Comparison of ENCODE assay signal across 16 cellular contexts in the genomic region with DNA sequence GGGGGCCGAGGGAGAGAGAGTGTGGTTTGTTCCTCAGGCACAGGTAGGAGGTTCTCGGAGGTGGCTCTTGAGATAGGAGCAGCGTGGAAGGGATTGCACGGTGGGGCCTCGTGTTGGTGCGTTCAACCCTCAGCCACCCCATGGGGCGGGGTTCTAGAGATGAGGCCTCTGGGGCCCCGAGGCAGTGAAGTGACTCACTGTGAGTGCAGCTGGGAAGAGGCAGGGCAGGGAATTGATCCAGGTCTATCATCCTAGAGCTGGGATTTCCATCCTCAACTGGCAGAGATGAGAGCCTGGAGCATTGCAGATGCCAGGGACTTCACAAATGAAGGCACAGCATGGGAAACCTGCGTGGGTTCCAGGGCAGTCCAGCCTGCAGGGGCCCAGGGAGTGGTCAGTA. TPM values are rescaled to one million over a fixed set of nuclear protein-coding genes. Genes with fewer than 3 reads are reported as not detected.
DNase-seq lines count a peak whose midpoint lies in the region; ATAC-seq and TF ChIP-seq lines count a peak whose summit lies in the region.
"Had no signal": no experiment of that assay in that cellular context is flagged by ENCODE, and none has a peak within 500 bp of the region (broad histone marks: within the 10 kb centered on the region; RNA-seq: fewer than 3 reads in every experiment).

No MANE protein-coding gene starts in this region.

- H3K27me3 Mint-ChIP-seq in neural progenitor cell (ENCODE audit: insufficient read depth, low read depth) = peaks cover 4% of the 10 kb centered on the region
- H3K27me3 Mint-ChIP-seq: activated CD8-positive, alpha-beta memory T cell treated with anti-CD3 and anti-CD28 coated beads, Interleukin-2, amount 10 ng/mL, durations not matched to agents 7 days and 5 days; stimulated activated naive CD8-positive, alpha-beta T cell treated with anti-CD3 and anti-CD28 coated beads, Interleukin-15, Interleukin-2, amounts not matched to agents 100 ng/mL and 50 ng/mL, for 24 hours had no signal

- peak overlapping the region; percentile 92 for H3K27ac Mint-ChIP-seq in neural progenitor cell
- H3K27ac Mint-ChIP-seq: activated CD8-positive, alpha-beta memory T cell treated with anti-CD3 and anti-CD28 coated beads, Interleukin-2, amount 10 ng/mL, durations not matched to agents 7 days and 5 days; natural killer cell; stimulated activated naive CD8-positive, alpha-beta T cell treated with anti-CD3 and anti-CD28 coated beads, Interleukin-15, Interleukin-2, amounts not matched to agents 100 ng/mL and 50 ng/mL, for 24 hours had no signal

- H3K4me2 ChIP-seq in BLaER1 = no peak overlapping the region
- no peak overlapping the region for H3K4me2 ChIP-seq in neural progenitor cell

- H3K27ac ChIP-seq in BLaER1 (peak overlapping the region; percentile 100), neural progenitor cell (no peak overlapping the region), sigmoid colon (no peak overlapping the region)

- no peak overlapping the region for H3K4me3 Mint-ChIP-seq in neural progenitor cell
- H3K4me3 Mint-ChIP-seq: activated CD8-positive, alpha-beta memory T cell treated with anti-CD3 and anti-CD28 coated beads, Interleukin-2, amount 10 ng/mL, durations not matched to agents 7 days and 5 days; natural killer cell; stimulated activated naive CD8-positive, alpha-beta T cell treated with anti-CD3 and anti-CD28 coated beads, Interleukin-15, Interleukin-2, amounts not matched to agents 100 ng/mL and 50 ng/mL, for 24 hours had no signal

- intact Hi-C loops in sigmoid colon (cut with DNase I) = no loop called here

- TF ChIP-seq EP300 in sigmoid colon (IDR thresholded peaks at IDR 0.05) = no peak

- no peak for ATAC-seq in HG03378 (IDR thresholded peaks at IDR 0.05; ENCODE audit: unreplicated experiment)
- ATAC-seq: activated CD8-positive, alpha-beta memory T cell treated with anti-CD3 and anti-CD28 coated beads, Interleukin-2, amount 10 ng/mL, durations not matched to agents 7 days and 5 days; natural killer cell had no signal

- H3K4me1 Mint-ChIP-seq in neural progenitor cell = peaks cover 12% of the 10 kb centered on the region

- H3K4me1 ChIP-seq in BLaER1 = peaks cover 78% of the 10 kb centered on the region
- peaks cover 4% of the 10 kb centered on the region for H3K4me1 ChIP-seq in neural progenitor cell
- H3K4me1 ChIP-seq in sigmoid colon = peaks cover 0 to 23% (median 19%) of the 10 kb centered on the region in 4 donors

- WGBS in sigmoid colon, 2 donors = 76 to 78% methylated on average over 9 of the region's 9 CpGs

- TF ChIP-seq CTCF in choroid plexus epithelial cell (conservative IDR thresholded peaks at IDR 0.05; ENCODE audit: low read depth, low read length) = no peak
- TF ChIP-seq CTCF in neural progenitor cell (IDR thresholded peaks at IDR 0.05) = no peak
- no peak for TF ChIP-seq CTCF in sigmoid colon (IDR thresholded peaks at IDR 0.05)

- H2AFZ ChIP-seq in neural progenitor cell (replicated peaks) = no peak overlapping the region

- H3F3A ChIP-seq in neural progenitor cell (ENCODE audit: low read depth) = peaks cover 5% of the 10 kb centered on the region

- peaks cover 52% of the 10 kb centered on the region for H3K36me3 ChIP-seq in BLaER1
- H3K36me3 ChIP-seq in MG63 = no peaks in the 10 kb centered on the region
- H3K36me3 ChIP-seq in neural progenitor cell = no peaks in the 10 kb centered on the region
- no peaks in the 10 kb centered on the region for H3K36me3 ChIP-seq in sigmoid colon

- H3K9me3 ChIP-seq in BLaER1 (no peaks in the 10 kb centered on the region), MG63 (no peaks in the 10 kb centered on the region), neural progenitor cell (ENCODE audit: low read depth) (no peaks in the 10 kb centered on the region), sigmoid colon (no peaks in the 10 kb centered on the region)

- no peaks in the 10 kb centered on the region for H3K9me3 Mint-ChIP-seq in neural progenitor cell
- H3K9me3 Mint-ChIP-seq: natural killer cell; stimulated activated naive CD8-positive, alpha-beta T cell treated with anti-CD3 and anti-CD28 coated beads, Interleukin-15, Interleukin-2, amounts not matched to agents 100 ng/mL and 50 ng/mL, for 24 hours had no signal

- H3K4me3 ChIP-seq in BLaER1 (no peak overlapping the region), MG63 (no peak overlapping the region), choroid plexus epithelial cell (ENCODE audit: low read depth, low read length) (no peak overlapping the region), neural progenitor cell (no peak overlapping the region), sigmoid colon (no peak overlapping the region)

- TF ChIP-seq POLR2A in sigmoid colon (IDR thresholded peaks at IDR 0.05) = no peak

- H3K79me2 ChIP-seq in neural progenitor cell (ENCODE audit: low read depth) = no peaks in the 10 kb centered on the region

- peak overlapping the region; percentile 6; the same call in 1 of the 2 replicates for H3K9ac ChIP-seq in BLaER1
- no peak overlapping the region for H3K9ac ChIP-seq in neural progenitor cell

- H3K27me3 ChIP-seq in BLaER1 = no peaks in the 10 kb centered on the region
- H3K27me3 ChIP-seq in MG63 = no peaks in the 10 kb centered on the region
- H3K27me3 ChIP-seq in neural progenitor cell = no peaks in the 10 kb centered on the region
- no peaks in the 10 kb centered on the region for H3K27me3 ChIP-seq in sigmoid colon

- H4K20me1 ChIP-seq in BLaER1 (no peaks in the 10 kb centered on the region), neural progenitor cell (ENCODE audit: low read depth) (no peaks in the 10 kb centered on the region)

- H3K36me3 Mint-ChIP-seq in neural progenitor cell = no peaks in the 10 kb centered on the region
- H3K36me3 Mint-ChIP-seq: activated CD8-positive, alpha-beta memory T cell treated with anti-CD3 and anti-CD28 coated beads, Interleukin-2, amount 10 ng/mL, durations not matched to agents 7 days and 5 days; natural killer cell had no signal

- DNase-seq in MG63 (peak; percentile 86), choroid plexus epithelial cell (ENCODE audit: low read depth) (peak; percentile 31), neural progenitor cell (ENCODE audit: low spot score) (no peak), sigmoid colon (no peak), NCI-H1105 (lab: John Stamatoyannopoulos, UW) (no peak), NCI-H82 (lab: John Stamatoyannopoulos, UW) (no peak)
- DNase-seq: activated CD8-positive, alpha-beta memory T cell treated with anti-CD3 and anti-CD28 coated beads, Interleukin-2, amount 10 ng/mL, durations not matched to agents 7 days and 5 days; kidney glomerular epithelial cell; natural killer cell; NCI-H1105 treated with DMSO at 0.1 percent for 48 hours; NK-92 treated with Interleukin-12 subunit alpha and Interleukin-12 subunit beta, amount 100 ng/mL, for 24 hours; T-helper 2 cell had no signal

RNA-seq across cellular contexts. Expression of gene SMARCB1, which starts 5.2 kb away (rescaled TPM):
- 70.8 and 109 TPM in 2 replicates for total RNA-seq in MG63 (2014; rRNA removed; shearing (Covaris generic); ENCODE audit: low replicate concordance)
- total RNA-seq in neural progenitor cell (ENCODE audit: low replicate concordance) (151 and 170 TPM in 2 replicates), sigmoid colon (10 to 100 TPM; 25.0 to 85.7 (median 45.5) TPM)
- polyA plus RNA-seq in sigmoid colon = 10 to 100 TPM; 39.0 to 70.8 (median 43.9) TPM

RNA-seq across cellular contexts. Expression of gene MMP11, which starts 8.9 kb away (rescaled TPM):
- 2.0 and 4.9 TPM in 2 replicates for total RNA-seq in MG63 (2014; rRNA removed; shearing (Covaris generic); ENCODE audit: low replicate concordance)
- total RNA-seq in neural progenitor cell (ENCODE audit: low replicate concordance) = 4.1 and 13.7 TPM in 2 replicates
- total RNA-seq in sigmoid colon = 1 to 10 TPM; 4.6 to 9.9 (median 8.6) TPM
- 1 to 10 TPM in 1 of 3 donors, under 1 TPM in 1, not detected in 1; 0.60 to 4.4 TPM for polyA plus RNA-seq in sigmoid colon

RNA-seq across cellular contexts. Expression of gene CHCHD10, which starts 13.8 kb away (rescaled TPM):
- 0.26 TPM in 1 of 2 replicates, not detected in the other for total RNA-seq in MG63 (2014; rRNA removed; shearing (Covaris generic); ENCODE audit: low replicate concordance)
- total RNA-seq in neural progenitor cell (ENCODE audit: low replicate concordance) (0.53 and 9.1 TPM in 2 replicates), sigmoid colon (10 to 100 TPM in 3 of 4 donors, 1 to 10 TPM in 1; 5.7 to 51.5 (median 29.1) TPM)
- polyA plus RNA-seq in sigmoid colon = 100 to 1,000 TPM; 272 to 336 (median 286) TPM

RNA-seq across cellular contexts. Expression of gene C22orf15, which starts 18.7 kb away (rescaled TPM):
- 0.30 TPM in 1 of 2 replicates, not detected in the other for total RNA-seq in MG63 (2014; rRNA removed; shearing (Covaris generic); ENCODE audit: low replicate concordance)
- total RNA-seq in neural progenitor cell (ENCODE audit: low replicate concordance) (0.56 and 3.0 TPM in 2 replicates), sigmoid colon (under 1 TPM in 1 of 4 donors, not detected in 3; 0.36 TPM)
- polyA plus RNA-seq in sigmoid colon = under 1 TPM in 1 of 3 donors, not detected in 2; 0.45 TPM
- total RNA-seq: endothelial cell of umbilical vein, natural killer cell had no signal

RNA-seq across cellular contexts. Expression of gene VPREB3, which starts 27.3 kb away (rescaled TPM):
- total RNA-seq in MG63 (2014; rRNA removed; shearing (Covaris generic); ENCODE audit: low replicate concordance) = not detected in 2 replicates
- total RNA-seq in neural progenitor cell (ENCODE audit: low replicate concordance) (not detected in 2 replicates), sigmoid colon (not detected)
- polyA plus RNA-seq in sigmoid colon = 10 to 100 TPM in 1 of 3 donors, 1 to 10 TPM in 1, not detected in 1; 2.4 to 65.9 TPM
- total RNA-seq: endothelial cell of umbilical vein, natural killer cell had no signal
- polyA plus RNA-seq: endothelial cell of umbilical vein had no signal

Comparison
In these comparisons a context has a peak if more than half of its experiments do, and no peak if none do; other contexts are left out.
1. DNase-seq: peak in MG63 (single experiment) and choroid plexus epithelial cell (single experiment); none in neural progenitor cell (single experiment), sigmoid colon (single experiment), NCI-H1105 (single experiment) and NCI-H82 (single experiment).